Comparison of ENCODE assay signal across 24 cellular contexts in genomic region chr13:99911965-99912566, GRCh38. TPM values are rescaled to one million over a fixed set of nuclear protein-coding genes. Genes with fewer than 3 reads are reported as not detected.
A peak's percentile ranks its signal among the peaks of the same experiment; 100 is the strongest.
DNase-seq lines count a peak whose midpoint lies in the region; ATAC-seq and TF ChIP-seq lines count a peak whose summit lies in the region.
"Had no signal": no experiment of that assay in that cellular context is flagged by ENCODE, and none has a peak within 500 bp of the region (broad histone marks: within the 10 kb centered on the region; RNA-seq: fewer than 3 reads in every experiment).

No MANE protein-coding gene starts in this region.

- no peaks in the 10 kb centered on the region for H4K20me1 ChIP-seq in hepatocyte (ENCODE audit: insufficient read depth, poor library complexity, severe bottlenecking)

- peaks cover 27% of the 10 kb centered on the region for H3K27me3 Mint-ChIP-seq in activated T-cell treated with anti-CD3 and anti-CD28 coated beads, Interleukin-2, amount 50 U/mL, for 72 hours (ENCODE audit: low read depth)
- H3K27me3 Mint-ChIP-seq in endodermal cell (ENCODE audit: insufficient read depth) = peaks cover 6% of the 10 kb centered on the region

- H3K4me1 ChIP-seq in HEK293 (ENCODE audit: control insufficient read depth, insufficient read depth, low read length) (peaks cover 3% of the 10 kb centered on the region; the same call in 1 of the 2 replicates), endodermal cell (ENCODE audit: control insufficient read depth, insufficient read depth, low read length) (peaks cover 12% of the 10 kb centered on the region), hepatocyte (ENCODE audit: insufficient read depth) (peaks cover 7% of the 10 kb centered on the region)
- H3K4me1 ChIP-seq: ascending aorta, lower lobe of right lung, tibial nerve had no signal

- no peak for DNase-seq in activated T-cell treated with anti-CD3 and anti-CD28 coated beads, Interleukin-2, amount 50 U/mL, for 72 hours
- no peak for DNase-seq in activated T-cell treated with anti-CD3 and anti-CD28 coated beads, Interleukin-2, amount 50 U/mL, for 48 hours
- DNase-seq in SK-N-MC (ENCODE audit: low read depth, low spot score) = no peak
- DNase-seq in endodermal cell = no peak
- no peak for DNase-seq in GM13976 (ENCODE audit: low spot score)
- no peak for DNase-seq in hepatocyte (ENCODE audit: low spot score)
- DNase-seq: activated gamma-delta T cell treated with Interleukin-2 at 50 U/mL for 16 hours, foreskin melanocyte, GDM1, hippocampal formation, islet precursor cell, KBM-7, lower lobe of right lung, MV-4-11, SHP77 treated with DMSO at 0.1 percent for 48 hours had no signal

- H2AFZ ChIP-seq in hepatocyte = no peak overlapping the region

- H3K4me3 Mint-ChIP-seq in activated T-cell treated with anti-CD3 and anti-CD28 coated beads, Interleukin-2, amount 50 U/mL, for 72 hours = peak overlapping the region; percentile 46 to 58
- H3K4me3 Mint-ChIP-seq in endodermal cell = no peak overlapping the region
- H3K4me3 Mint-ChIP-seq: CD14-positive monocyte; stimulated activated naive CD8-positive, alpha-beta T cell treated with anti-CD3 and anti-CD28 coated beads, Interleukin-15, Interleukin-2, amounts not matched to agents 100 ng/mL and 50 ng/mL, for 24 hours had no signal

- no peak overlapping the region for H3K27ac ChIP-seq in HEK293 (ENCODE audit: extremely low read depth, low read depth, low read length)
- peak overlapping the region; percentile 69; the same call in 1 of the 2 replicates for H3K27ac ChIP-seq in SK-N-MC
- no peak overlapping the region for H3K27ac ChIP-seq in endodermal cell (ENCODE audit: low read depth, low read length)
- no peak overlapping the region for H3K27ac ChIP-seq in hepatocyte
- H3K27ac ChIP-seq: ascending aorta, lower lobe of right lung, tibial nerve had no signal

- no peak overlapping the region for H3K4me2 ChIP-seq in hepatocyte

- H3K27me3 ChIP-seq in endodermal cell (ENCODE audit: control insufficient read depth, insufficient read depth, low read length, poor library complexity, severe bottlenecking) (no peaks in the 10 kb centered on the region), hepatocyte (peaks cover 12% of the 10 kb centered on the region)
- H3K27me3 ChIP-seq: ascending aorta had no signal

- H3K9me2 ChIP-seq in hepatocyte (replicated peaks; ENCODE audit: insufficient read depth) = no peaks in the 10 kb centered on the region

- peaks cover 0 to 4% of the 10 kb centered on the region in 2 donors for H3K9me3 Mint-ChIP-seq in activated T-cell treated with anti-CD3 and anti-CD28 coated beads, Interleukin-2, amount 50 U/mL, for 72 hours
- no peaks in the 10 kb centered on the region for H3K9me3 Mint-ChIP-seq in endodermal cell
- H3K9me3 Mint-ChIP-seq: stimulated activated naive CD8-positive, alpha-beta T cell treated with anti-CD3 and anti-CD28 coated beads, Interleukin-15, Interleukin-2, amounts not matched to agents 100 ng/mL and 50 ng/mL, for 24 hours had no signal

- CTCF ChIA-PET in HEK293 (lab: Yijun Ruan, JAX) = interaction anchor here (0.6 to 1.6 kb wide), 4 partner anchors 11 to 323 kb away, joined by 3 to 5 read pairs (median 4); no protein-coding TSS in a partner anchor

- H3K36me3 Mint-ChIP-seq in activated T-cell treated with anti-CD3 and anti-CD28 coated beads, Interleukin-2, amount 50 U/mL, for 72 hours (ENCODE audit: insufficient read depth in 2 of 2) = peaks cover 2 to 4% of the 10 kb centered on the region in 2 donors
- no peaks in the 10 kb centered on the region for H3K36me3 Mint-ChIP-seq in endodermal cell (ENCODE audit: low read depth)
- H3K36me3 Mint-ChIP-seq: CD14-positive monocyte had no signal

- WGBS in endodermal cell (ENCODE audit: insufficient coverage in 1 of 2, insufficient read length in 1 of 2), 2 experiments = 79 to 81% methylated on average over 6 to 8 of the region's 8 CpGs
- 65% methylated on average over 8 of the region's 8 CpGs for WGBS in hepatocyte (ENCODE audit: low lambda C conversion rate, missing lambda C conversion rate)

- H3K4me3 ChIP-seq in HEK293 (ENCODE audit: low read depth, low read length) (no peak overlapping the region), SK-N-MC (0 out of 2 replicates have a peak overlapping the region, but pooled peaks have one; percentile 6), endodermal cell (ENCODE audit: low read length) (no peak overlapping the region), hepatocyte (no peak overlapping the region)
- H3K4me3 ChIP-seq: ascending aorta, lower lobe of right lung, skin epidermis, tibial nerve had no signal

- H3K27ac Mint-ChIP-seq in activated T-cell treated with anti-CD3 and anti-CD28 coated beads, Interleukin-2, amount 50 U/mL, for 72 hours = peak overlapping the region; percentile 87
- H3K27ac Mint-ChIP-seq in endodermal cell = peak overlapping the region; percentile 58
- H3K27ac Mint-ChIP-seq: CD14-positive monocyte; stimulated activated naive CD8-positive, alpha-beta T cell treated with anti-CD3 and anti-CD28 coated beads, Interleukin-15, Interleukin-2, amounts not matched to agents 100 ng/mL and 50 ng/mL, for 24 hours had no signal

- H3K9me3 ChIP-seq in HEK293 (ENCODE audit: control insufficient read depth, insufficient read depth, low read depth, low read length) = no peaks in the 10 kb centered on the region
- H3K9me3 ChIP-seq in SK-N-MC (ENCODE audit: low read depth, low read length) = no peaks in the 10 kb centered on the region
- no peaks in the 10 kb centered on the region for H3K9me3 ChIP-seq in endodermal cell (ENCODE audit: control insufficient read depth, low read length)
- H3K9me3 ChIP-seq in hepatocyte (ENCODE audit: low read depth) = no peaks in the 10 kb centered on the region
- H3K9me3 ChIP-seq: ascending aorta, lower lobe of right lung, tibial nerve had no signal

- peak; percentile 48 to 82 for ATAC-seq in activated T-cell treated with anti-CD3 and anti-CD28 coated beads, Interleukin-2, amount 50 U/mL, for 72 hours (replicated peaks in 1 of 2)
- no peak for ATAC-seq in GM18873 (IDR thresholded peaks at IDR 0.05; ENCODE audit: low FRiP score, unreplicated experiment)
- ATAC-seq: lower lobe of right lung had no signal

- no peaks in the 10 kb centered on the region for H3K79me2 ChIP-seq in hepatocyte

- POLR2A ChIA-PET in HEK293 (lab: Yijun Ruan, JAX) = interaction anchor here (1.0 kb wide), 1 partner anchor 59 kb away, joined by 3 read pairs; no protein-coding TSS in a partner anchor

- H3K4me1 Mint-ChIP-seq in activated T-cell treated with anti-CD3 and anti-CD28 coated beads, Interleukin-2, amount 50 U/mL, for 72 hours (ENCODE audit: low read depth) = peaks cover 23% of the 10 kb centered on the region
- peaks cover 35% of the 10 kb centered on the region for H3K4me1 Mint-ChIP-seq in endodermal cell

- in situ Hi-C loops in GM13976 (cut with MboI; ENCODE audit: low sequenced_read_pairs, unreplicated experiment) = loop anchor here (10.0 to 25.0 kb wide), 3 partner anchors 250 to 600 kb away; no protein-coding TSS in a partner anchor

- H3K9ac ChIP-seq in SK-N-MC (ENCODE audit: insufficient read length) = no peak overlapping the region
- no peak overlapping the region for H3K9ac ChIP-seq in endodermal cell (ENCODE audit: extremely low read depth, low read length, poor library complexity, severe bottlenecking)

- no peaks in the 10 kb centered on the region for H3K36me3 ChIP-seq in HEK293 (ENCODE audit: control insufficient read depth in 2 of 2, insufficient read depth in 1 of 2, low read length in 2 of 2)
- H3K36me3 ChIP-seq in SK-N-MC (ENCODE audit: insufficient read depth, low read length) = no peaks in the 10 kb centered on the region
- H3K36me3 ChIP-seq in endodermal cell (ENCODE audit: control insufficient read depth, insufficient read depth, low read length) = no peaks in the 10 kb centered on the region
- no peaks in the 10 kb centered on the region for H3K36me3 ChIP-seq in hepatocyte (replicated peaks; ENCODE audit: insufficient read depth, low read depth)
- H3K36me3 ChIP-seq: ascending aorta, lower lobe of right lung, tibial nerve had no signal

- no peak for TF ChIP-seq CTCF in HEK293 (tag by site-specific recombination; IDR thresholded peaks at IDR 0.05)
- TF ChIP-seq CTCF in endodermal cell (conservative IDR thresholded peaks at IDR 0.05) = no peak
- no peak for TF ChIP-seq CTCF in GM13976 (IDR thresholded peaks at IDR 0.05; ENCODE audit: borderline replicate concordance, control extremely low read depth, extremely low read depth, insufficient read depth, missing control alignments)
- TF ChIP-seq CTCF in hepatocyte (IDR thresholded peaks at IDR 0.05; ENCODE audit: poor library complexity) = no peak

TF ChIP-seq in HEK293, 187 proteins besides CTCF, POLR2A, EP300 and RAD21 (continues in another document):
- TF ChIP-seq ZNF658 (tag by site-specific recombination; IDR thresholded peaks at IDR 0.05) (no peak), ZNF10 (tag by site-specific recombination; IDR thresholded peaks at IDR 0.05) (no peak), KLF9 (tag by site-specific recombination; IDR thresholded peaks at IDR 0.05; ENCODE audit: low read depth) (no peak), ZNF645 (tag by site-specific recombination; IDR thresholded peaks at IDR 0.05) (no peak), OSR2 (tag by site-specific recombination; IDR thresholded peaks at IDR 0.05) (peak; percentile 11; the same call in 1 of the 2 replicates), ZNF335 (tag by site-specific recombination; conservative IDR thresholded peaks at IDR 0.05) (0 out of 2 replicates have a peak, but pooled peaks have one; percentile 33), ZNF488 (tag by site-specific recombination; IDR thresholded peaks at IDR 0.05) (no peak), ZFP41 (tag by site-specific recombination; IDR thresholded peaks at IDR 0.05; ENCODE audit: borderline replicate concordance) (no peak)

RNA-seq across cellular contexts. Expression of gene ZIC5, which starts 59.5 kb away (rescaled TPM):
- total RNA-seq in activated T-cell treated with anti-CD3 and anti-CD28 coated beads, Interleukin-2, amount 50 U/mL, for 72 hours = not detected
- total RNA-seq in endodermal cell = 10 to 100 TPM; 11.0 to 13.7 TPM
- polyA plus RNA-seq in endodermal cell (2013, experiment 1 of 2) = 40.1 TPM
- polyA plus RNA-seq in endodermal cell (2013, experiment 2 of 2) = 36.9 TPM
- 0.04 and 0.13 TPM in 2 replicates for total RNA-seq in hepatocyte
- 0.16 TPM in 1 of 2 replicates, not detected in the other for polyA plus RNA-seq in hepatocyte
- total RNA-seq: ascending aorta; lower lobe of right lung; T-helper 1 cell treated with Interleukin-12 subunit alpha and Interleukin-12 subunit beta and Interleukin-4 antibody, amounts not matched to agents 30 ng/mL and 1 ng/mL, for 36 hours; tibial nerve had no signal
- polyA plus RNA-seq: CD14-positive monocyte, esophagus had no signal

Comparison
In these comparisons a context has a peak if more than half of its experiments do, and no peak if none do; other contexts are left out.
1. RNA of gene ZIC5, which starts 59.5 kb away (total RNA-seq): 11.0 to 13.7 TPM in endodermal cell; 0.04 to 0.13 TPM in hepatocyte and not detected in activated T-cell treated with anti-CD3 and anti-CD28 coated beads, Interleukin-2, amount 50 U/mL, for 72 hours; every median in the first group is over 10 times any median in the second.